1 cellular context compared by ENCODE assay signal in the genomic region with DNA sequence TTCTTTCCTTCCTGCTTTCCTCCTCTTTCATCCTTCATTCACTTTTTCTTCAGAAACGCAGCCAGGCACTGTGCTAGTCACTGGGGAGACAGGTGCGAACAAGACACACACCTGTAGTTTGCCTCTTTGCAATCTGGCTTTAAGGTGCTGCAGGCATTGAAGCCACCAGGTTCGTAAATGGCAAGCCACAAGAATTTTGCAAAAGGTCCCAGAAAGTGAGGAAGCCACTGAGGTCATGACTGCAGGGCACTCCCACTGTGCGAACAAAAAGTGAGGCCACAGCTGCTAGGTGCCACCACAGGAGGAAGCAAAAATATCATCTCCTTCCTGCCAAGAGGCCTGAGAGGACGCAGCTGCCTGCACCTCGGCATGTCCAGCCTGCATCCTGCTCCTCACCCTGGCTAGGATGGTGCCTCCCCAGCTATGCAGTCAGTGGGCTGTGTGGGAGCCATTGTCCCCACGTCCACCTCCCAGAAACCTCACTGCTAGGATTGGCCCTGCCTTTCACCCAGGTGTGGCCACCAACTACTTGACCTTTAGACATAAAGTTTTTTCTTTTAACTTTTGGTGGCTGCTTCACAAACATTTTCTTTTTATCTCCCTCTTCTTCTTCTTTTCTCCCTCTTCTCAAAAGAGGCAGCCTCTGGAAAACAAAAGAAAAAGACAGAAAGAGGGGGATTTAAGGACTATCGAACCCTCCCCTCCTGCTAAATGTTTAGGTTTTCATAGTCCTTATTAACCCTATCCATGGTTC.
TF ChIP-seq lines count a peak whose summit lies in the region.

No MANE protein-coding gene starts in this region.

TF ChIP-seq in SK-N-SH, 30 proteins besides CTCF, POLR2A, EP300 and RAD21 (continued from another document):
- TF ChIP-seq REST (IDR thresholded peaks at IDR 0.05; ENCODE audit: low read depth, low read length) (no peak), FOXM1 (IDR thresholded peaks at IDR 0.05; ENCODE audit: low read depth) (no peak), PBX3 (IDR thresholded peaks at IDR 0.05) (no peak), CHD2 (IDR thresholded peaks at IDR 0.05; ENCODE audit: low read length, partially characterized antibody) (no peak), GATA2 (CRISPR knock-in tag; IDR thresholded peaks at IDR 0.05) (no peak), GABPA (IDR thresholded peaks at IDR 0.05; ENCODE audit: low read depth) (no peak), RFX5 (IDR thresholded peaks at IDR 0.05; ENCODE audit: low read length) (no peak)
